Comparison of ENCODE assay signal across 29 cellular contexts in genomic region chr14:103611215-103611614, GRCh38.
"Had no signal": no experiment of that assay in that cellular context is flagged by ENCODE, and none has a peak within 500 bp of the region (broad histone marks: within the 10 kb centered on the region; RNA-seq: fewer than 3 reads in every experiment).

No MANE protein-coding gene starts in this region.

- H3K36me3 Mint-ChIP-seq: stimulated activated effector memory CD8-positive, alpha-beta T cell treated with anti-CD3 and anti-CD28 coated beads, Interleukin-12 subunit alpha, Interleukin-12 subunit beta, amount 100 ng/mL, for 72 hours had no signal

- FAIRE-seq: small intestine, urothelium cell line had no signal

- H3K4me1 ChIP-seq: right lobe of liver had no signal

- H3K36me3 ChIP-seq: neural progenitor cell, ovary, right lobe of liver, sigmoid colon, stomach, thoracic aorta, thyroid gland, tibial nerve, upper lobe of left lung, vagina had no signal

- ATAC-seq: natural killer cell; psoas muscle; right cardiac atrium; right lobe of liver; stimulated activated effector memory CD8-positive, alpha-beta T cell treated with anti-CD3 and anti-CD28 coated beads, Interleukin-12 subunit alpha, Interleukin-12 subunit beta, amount 100 ng/mL, for 72 hours; stimulated activated naive B cell treated with anti-CD40 and anti-IgM and Interleukin-4, amounts not matched to agents 10 μg/mL and 1 μg/mL and 100 μg/mL, for 72 hours had no signal

- H3K4me3 Mint-ChIP-seq: natural killer cell; nephron; neural progenitor cell; stimulated activated effector memory CD8-positive, alpha-beta T cell treated with anti-CD3 and anti-CD28 coated beads, Interleukin-12 subunit alpha, Interleukin-12 subunit beta, amount 100 ng/mL, for 72 hours; stimulated activated naive B cell treated with anti-CD40 and anti-IgM and Interleukin-4, amounts not matched to agents 10 μg/mL and 1 μg/mL and 100 μg/mL, for 72 hours; stimulated activated naive CD8-positive, alpha-beta T cell treated with anti-CD3 and anti-CD28 coated beads, Interleukin-15, Interleukin-2, amounts not matched to agents 100 ng/mL and 50 ng/mL, for 24 hours had no signal

- H3K4me2 ChIP-seq: neural progenitor cell had no signal

- DNase-seq: natural killer cell; occipital lobe; ovary; posterior cingulate gyrus; psoas muscle; right lobe of liver; sigmoid colon; small intestine; stimulated activated CD4-positive, alpha-beta T cell treated with anti-CD3 and anti-CD28 coated beads, Interleukin-15, amount 100 ng/mL, for 24 hours; stimulated activated CD4-positive, alpha-beta T cell treated with anti-CD3 and anti-CD28 coated beads, Interleukin-2, amount 100 ng/mL, for 24 hours; stimulated activated CD4-positive, alpha-beta T cell treated with anti-CD3 and anti-CD28 coated beads, Interleukin-2, amount 100 ng/mL, for 48 hours; stimulated activated CD4-positive, alpha-beta T cell treated with anti-CD3 and anti-CD28 coated beads, Interleukin-4, amount 100 ng/mL, for 24 hours; stimulated activated naive B cell treated with anti-CD40 and anti-IgM and Interleukin-4, amounts not matched to agents 10 μg/mL and 1 μg/mL and 100 μg/mL, for 72 hours; stimulated activated naive CD4-positive, alpha-beta T cell treated with Interleukin-2 at 50 U/mL for 16 hours; stomach; thyroid gland; trophoblast cell; upper lobe of left lung had no signal

- H3K27ac ChIP-seq: neural progenitor cell, ovary, parathyroid adenoma, psoas muscle, right lobe of liver, sigmoid colon, stomach, thoracic aorta, thyroid gland, tibial nerve, upper lobe of left lung, vagina had no signal

- H3K9me3 ChIP-seq: ovary, thyroid gland had no signal

- H3K4me3 ChIP-seq: neural progenitor cell, ovary, psoas muscle, right lobe of liver, sigmoid colon, stomach, thoracic aorta, thyroid gland, tibial nerve, upper lobe of left lung, vagina had no signal

- H3K27ac Mint-ChIP-seq: natural killer cell; nephron; neural progenitor cell; progenitor cell of endocrine pancreas; stimulated activated effector memory CD8-positive, alpha-beta T cell treated with anti-CD3 and anti-CD28 coated beads, Interleukin-12 subunit alpha, Interleukin-12 subunit beta, amount 100 ng/mL, for 72 hours; stimulated activated naive B cell treated with anti-CD40 and anti-IgM and Interleukin-4, amounts not matched to agents 10 μg/mL and 1 μg/mL and 100 μg/mL, for 72 hours; stimulated activated naive CD8-positive, alpha-beta T cell treated with anti-CD3 and anti-CD28 coated beads, Interleukin-15, Interleukin-2, amounts not matched to agents 100 ng/mL and 50 ng/mL, for 24 hours had no signal
